Comparison of ENCODE assay signal across 8 cellular contexts in the genomic region with DNA sequence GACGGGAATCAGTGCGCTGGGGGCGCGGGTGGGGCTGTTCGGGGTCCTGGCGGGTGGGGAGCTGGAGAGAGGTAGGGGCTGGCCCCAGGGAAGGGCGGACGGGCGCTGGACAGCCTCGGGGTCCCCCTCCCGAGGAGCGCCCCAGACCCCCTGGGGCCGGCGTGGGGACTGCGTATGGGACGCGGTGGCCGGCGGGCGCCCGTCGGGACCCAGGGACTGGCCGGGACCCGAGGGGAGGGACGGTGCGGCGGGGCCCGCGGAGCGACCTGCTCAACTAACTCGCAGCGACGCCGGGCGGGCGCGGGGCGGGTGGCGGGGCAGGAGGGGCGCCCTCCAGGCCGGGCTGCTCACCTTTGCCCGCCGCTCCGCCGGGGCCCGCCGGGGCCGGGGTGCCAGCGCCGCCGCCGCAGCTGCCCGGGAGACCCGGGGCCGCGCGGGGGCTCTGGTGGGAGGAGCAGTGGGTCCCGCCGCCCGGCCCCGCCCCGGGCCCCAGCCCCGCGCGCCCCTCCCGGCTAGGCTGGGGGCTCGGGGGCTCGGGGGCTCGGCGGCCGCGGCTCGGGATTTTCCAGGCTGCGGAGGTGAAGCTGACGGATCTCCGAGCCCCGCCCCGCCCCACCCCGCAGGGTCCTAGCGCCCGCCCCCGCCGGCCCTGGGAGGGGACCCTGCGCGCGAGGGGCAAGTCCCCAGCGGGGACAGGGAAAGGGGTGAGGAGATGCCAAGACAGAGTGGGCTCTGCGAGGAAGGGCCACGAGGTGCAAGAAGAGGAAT. TPM values are rescaled to one million over a fixed set of nuclear protein-coding genes. Genes with fewer than 3 reads are reported as not detected.
DNase-seq lines count a peak whose midpoint lies in the region; ATAC-seq and TF ChIP-seq lines count a peak whose summit lies in the region.

No MANE protein-coding gene starts in this region.

- TF ChIP-seq POLR2A in prostate gland (IDR thresholded peaks at IDR 0.05), result no peak

- peak overlapping the region; percentile 66 to 93 for H3K4me3 ChIP-seq in prostate gland

- H3K27ac ChIP-seq in prostate gland, result peak overlapping the region; percentile 84 to 86

- no peaks in the 10 kb centered on the region for H3K9me3 ChIP-seq in prostate gland

- TF ChIP-seq CTCF in prostate gland (IDR thresholded peaks at IDR 0.05), result no peak

- DNase-seq in NCI-H2029 (lab: John Stamatoyannopoulos, UW) (peak; percentile 27), NCI-H2029 treated with DMSO at 0.1 percent for 48 hours (lab: John Stamatoyannopoulos, UW) (no peak), NCI-H774 (lab: John Stamatoyannopoulos, UW) (peak; percentile 22), germinal center (ENCODE audit: low spot score) (peak; percentile 78), prostate gland (ENCODE audit: low spot score) (peak; percentile 31), foreskin melanocyte (no peak)
- peak; percentile 53 for DNase-seq in activated T-helper 9 cell treated with anti-CD3 and anti-CD28 coated beads, Interleukin-2, amount 50 U/mL, for 16 hours (ENCODE audit: low read depth)

- no peaks in the 10 kb centered on the region for H3K27me3 ChIP-seq in prostate gland (replicated peaks; ENCODE audit: insufficient read depth)

- intact Hi-C loops in prostate gland (cut with DNase I), result no loop called here

- WGBS in prostate gland, result 2% methylated on average over 47 of the region's 89 CpGs

- peaks cover 16% of the 10 kb centered on the region for H3K4me1 ChIP-seq in prostate gland (replicated peaks)

- H3K36me3 ChIP-seq in prostate gland, result no peaks in the 10 kb centered on the region

- no peak for ATAC-seq in HG03039 (IDR thresholded peaks at IDR 0.05; ENCODE audit: unreplicated experiment)

RNA-seq across cellular contexts. Expression of a gene that starts 12.3 kb away (rescaled TPM):
- 100 to 1,000 TPM; 132 to 208 TPM for total RNA-seq in prostate gland

RNA-seq across cellular contexts. Expression of a gene that starts 29.3 kb away (rescaled TPM):
- 100 to 1,000 TPM in 1 of 2 donors, 10 to 100 TPM in 1; 95.2 to 109 TPM for total RNA-seq in prostate gland

RNA-seq across cellular contexts. Expression of a gene that starts 32.7 kb away (rescaled TPM):
- 10 to 100 TPM; 27.5 to 29.7 TPM for total RNA-seq in prostate gland

Comparison
In these comparisons a context has a peak if more than half of its experiments do, and no peak if none do; other contexts are left out.
1. DNase-seq: peak in NCI-H2029 (single experiment), NCI-H774 (single experiment), activated T-helper 9 cell treated with anti-CD3 and anti-CD28 coated beads, Interleukin-2, amount 50 U/mL, for 16 hours (single experiment), germinal center (single experiment) and prostate gland (single experiment); none in NCI-H2029 treated with DMSO at 0.1 percent for 48 hours (single experiment) and foreskin melanocyte (single experiment).